Comparison of ENCODE assay signal across 22 cellular contexts in the genomic region with DNA sequence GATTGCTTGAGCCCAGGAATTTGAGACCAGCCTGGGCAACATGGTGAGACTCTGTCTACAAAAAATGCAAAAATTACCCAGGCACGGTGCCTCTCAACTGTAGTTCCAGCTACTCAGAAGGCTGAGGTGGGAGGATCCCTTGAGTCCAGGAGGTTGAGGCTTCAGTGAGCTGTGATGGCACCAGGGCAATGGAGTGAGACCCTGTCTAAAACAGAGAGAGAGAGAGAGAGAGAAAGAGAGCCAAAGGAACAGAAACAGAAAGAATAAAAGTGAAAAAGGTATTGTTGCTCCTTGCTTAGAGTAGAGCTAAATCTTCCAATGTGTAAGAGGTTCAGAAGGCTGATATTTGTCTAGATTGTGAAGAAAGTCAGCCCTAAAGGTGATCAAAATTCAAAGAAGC. TPM values are rescaled to one million over a fixed set of nuclear protein-coding genes. Genes with fewer than 3 reads are reported as not detected.
DNase-seq lines count a peak whose midpoint lies in the region; ATAC-seq and TF ChIP-seq lines count a peak whose summit lies in the region.
"Had no signal": no experiment of that assay in that cellular context is flagged by ENCODE, and none has a peak within 500 bp of the region (broad histone marks: within the 10 kb centered on the region; RNA-seq: fewer than 3 reads in every experiment).

No MANE protein-coding gene starts in this region.

- no peaks in the 10 kb centered on the region for H3K36me3 Mint-ChIP-seq in activated naive CD8-positive, alpha-beta T cell
- peaks cover 1% of the 10 kb centered on the region for H3K36me3 Mint-ChIP-seq in activated naive CD8-positive, alpha-beta T cell treated with anti-CD3 and anti-CD28 coated beads for 36 hours
- H3K36me3 Mint-ChIP-seq in GM23338 (ENCODE audit: low read depth) (no peaks in the 10 kb centered on the region), WTC11 (no peaks in the 10 kb centered on the region)
- no peaks in the 10 kb centered on the region for H3K36me3 Mint-ChIP-seq in stimulated activated naive B cell treated with anti-CD40 and anti-IgM and Interleukin-4, amounts not matched to agents 10 μg/mL and 1 μg/mL and 100 μg/mL, for 72 hours
- H3K36me3 Mint-ChIP-seq: T-cell had no signal

- H3K4me3 ChIP-seq in GM23338 = no peak overlapping the region
- no peak overlapping the region for H3K4me3 ChIP-seq in SJCRH30
- H3K4me3 ChIP-seq in MG63 = no peak overlapping the region
- no peak overlapping the region for H3K4me3 ChIP-seq in hepatocyte
- H3K4me3 ChIP-seq: GM23248, SK-N-MC had no signal

- POLR2A ChIA-PET in WTC11 (lab: Charles Lee) = no interaction called here

- H3K27ac ChIP-seq in GM23338 (ENCODE audit: low read depth) = no peak overlapping the region
- H3K27ac ChIP-seq in SJCRH30 = no peak overlapping the region
- H3K27ac ChIP-seq in hepatocyte = no peak overlapping the region
- H3K27ac ChIP-seq: GM23248, SK-N-MC had no signal

- 71% methylated on average over 1 of the region's 1 CpG for WGBS in hepatocyte (ENCODE audit: low lambda C conversion rate, missing lambda C conversion rate)

- no peaks in the 10 kb centered on the region for H3K27me3 Mint-ChIP-seq in activated naive CD8-positive, alpha-beta T cell
- H3K27me3 Mint-ChIP-seq in activated naive CD8-positive, alpha-beta T cell treated with anti-CD3 and anti-CD28 coated beads for 36 hours = no peaks in the 10 kb centered on the region
- H3K27me3 Mint-ChIP-seq in GM23338 (ENCODE audit: insufficient read depth, low read depth, poor library complexity) (peaks cover 4% of the 10 kb centered on the region), WTC11 (ENCODE audit: low read depth) (peaks cover 2% of the 10 kb centered on the region)
- H3K27me3 Mint-ChIP-seq in stimulated activated naive B cell treated with anti-CD40 and anti-IgM and Interleukin-4, amounts not matched to agents 10 μg/mL and 1 μg/mL and 100 μg/mL, for 72 hours = no peaks in the 10 kb centered on the region
- H3K27me3 Mint-ChIP-seq: T-cell had no signal

- H3K79me2 ChIP-seq in GM23338 (replicated peaks; ENCODE audit: insufficient read depth) (no peaks in the 10 kb centered on the region), hepatocyte (no peaks in the 10 kb centered on the region)

- H3K27me3 ChIP-seq in GM23338 (ENCODE audit: insufficient read depth) = no peaks in the 10 kb centered on the region
- H3K27me3 ChIP-seq in SJCRH30 = no peaks in the 10 kb centered on the region
- no peaks in the 10 kb centered on the region for H3K27me3 ChIP-seq in MG63
- H3K27me3 ChIP-seq in hepatocyte = peaks cover 17% of the 10 kb centered on the region

- ATAC-seq in GM23338 (no peak), WTC11 (no peak)
- peak; percentile 79 to 93 for ATAC-seq in stimulated activated naive B cell treated with anti-CD40 and anti-IgM and Interleukin-4, amounts not matched to agents 10 μg/mL and 1 μg/mL and 100 μg/mL, for 72 hours (replicated peaks)
- ATAC-seq: PC-3, T-cell had no signal

- H3K27ac Mint-ChIP-seq in activated naive CD8-positive, alpha-beta T cell = peak overlapping the region; percentile 10
- no peak overlapping the region for H3K27ac Mint-ChIP-seq in activated naive CD8-positive, alpha-beta T cell treated with anti-CD3 and anti-CD28 coated beads for 36 hours
- H3K27ac Mint-ChIP-seq in GM23338 = no peak overlapping the region
- H3K27ac Mint-ChIP-seq in WTC11 = no peak overlapping the region
- H3K27ac Mint-ChIP-seq in stimulated activated naive B cell treated with anti-CD40 and anti-IgM and Interleukin-4, amounts not matched to agents 10 μg/mL and 1 μg/mL and 100 μg/mL, for 72 hours = peak overlapping the region; percentile 89
- H3K27ac Mint-ChIP-seq: T-cell had no signal

- CTCF ChIA-PET in WTC11 (lab: Charles Lee) = no interaction called here

- H3K4me2 ChIP-seq in GM23338 = no peak overlapping the region
- no peak overlapping the region for H3K4me2 ChIP-seq in hepatocyte

- H2AFZ ChIP-seq in GM23338 (peak overlapping the region; percentile 49; the same call in 1 of the 2 replicates), hepatocyte (no peak overlapping the region)
- H2AFZ ChIP-seq: GM23248 had no signal

- H3F3A ChIP-seq in GM23338 (replicated peaks; ENCODE audit: low read depth) = no peaks in the 10 kb centered on the region

- no peak for TF ChIP-seq CTCF in GM23338 (conservative IDR thresholded peaks at IDR 0.05; ENCODE audit: low read depth in 2 of 2)
- no peak for TF ChIP-seq CTCF in WTC11 (IDR thresholded peaks at IDR 0.05)
- no peak for TF ChIP-seq CTCF in hepatocyte (IDR thresholded peaks at IDR 0.05; ENCODE audit: poor library complexity)

- no peaks in the 10 kb centered on the region for H3K36me3 ChIP-seq in GM23338 (ENCODE audit: insufficient read depth)
- H3K36me3 ChIP-seq in SJCRH30 = no peaks in the 10 kb centered on the region
- no peaks in the 10 kb centered on the region for H3K36me3 ChIP-seq in MG63
- H3K36me3 ChIP-seq in hepatocyte (replicated peaks; ENCODE audit: insufficient read depth, low read depth) = no peaks in the 10 kb centered on the region

- no peaks in the 10 kb centered on the region for H3K9me3 Mint-ChIP-seq in activated naive CD8-positive, alpha-beta T cell (ENCODE audit: low read depth)
- no peaks in the 10 kb centered on the region for H3K9me3 Mint-ChIP-seq in activated naive CD8-positive, alpha-beta T cell treated with anti-CD3 and anti-CD28 coated beads for 36 hours
- H3K9me3 Mint-ChIP-seq in GM23338 (no peaks in the 10 kb centered on the region), WTC11 (no peaks in the 10 kb centered on the region)
- H3K9me3 Mint-ChIP-seq in stimulated activated naive B cell treated with anti-CD40 and anti-IgM and Interleukin-4, amounts not matched to agents 10 μg/mL and 1 μg/mL and 100 μg/mL, for 72 hours = peaks cover 0 to 3% of the 10 kb centered on the region in 2 donors
- H3K9me3 Mint-ChIP-seq: T-cell had no signal

- H3K4me1 ChIP-seq in GM23338 (ENCODE audit: insufficient read depth) (peaks cover 59% of the 10 kb centered on the region), SJCRH30 (no peaks in the 10 kb centered on the region), hepatocyte (ENCODE audit: insufficient read depth) (no peaks in the 10 kb centered on the region)

- H4K20me1 ChIP-seq in GM23338 (replicated peaks; ENCODE audit: insufficient read depth) (no peaks in the 10 kb centered on the region), hepatocyte (ENCODE audit: insufficient read depth, poor library complexity, severe bottlenecking) (no peaks in the 10 kb centered on the region)

- H3K9me3 ChIP-seq in SJCRH30 (replicated peaks) (no peaks in the 10 kb centered on the region), MG63 (no peaks in the 10 kb centered on the region), hepatocyte (ENCODE audit: low read depth) (no peaks in the 10 kb centered on the region)

- no peak overlapping the region for H3K4me3 Mint-ChIP-seq in activated naive CD8-positive, alpha-beta T cell
- H3K4me3 Mint-ChIP-seq in activated naive CD8-positive, alpha-beta T cell treated with anti-CD3 and anti-CD28 coated beads for 36 hours = no peak overlapping the region
- H3K4me3 Mint-ChIP-seq in GM23338 (no peak overlapping the region), WTC11 (no peak overlapping the region)
- H3K4me3 Mint-ChIP-seq in stimulated activated naive B cell treated with anti-CD40 and anti-IgM and Interleukin-4, amounts not matched to agents 10 μg/mL and 1 μg/mL and 100 μg/mL, for 72 hours = peak overlapping the region; percentile 31 to 63
- H3K4me3 Mint-ChIP-seq: T-cell had no signal

- H3K9me2 ChIP-seq in GM23338 (ENCODE audit: insufficient read depth) (no peaks in the 10 kb centered on the region; the same call in 1 of the 2 replicates), hepatocyte (replicated peaks; ENCODE audit: insufficient read depth) (no peaks in the 10 kb centered on the region)

- DNase-seq in activated naive CD8-positive, alpha-beta T cell treated with anti-CD3 and anti-CD28 coated beads for 36 hours = no peak
- DNase-seq in GM23338 (ENCODE audit: low spot score) (no peak), WTC11 (ENCODE audit: low spot score) (no peak), SJCRH30 (no peak), MG63 (no peak), hepatocyte (ENCODE audit: low spot score) (no peak)
- no peak for DNase-seq in stimulated activated naive B cell treated with anti-CD40 and anti-IgM and Interleukin-4, amounts not matched to agents 10 μg/mL and 1 μg/mL and 100 μg/mL, for 72 hours
- DNase-seq: 8988T; C1 segment of cervical spinal cord; DMS 273 treated with DMSO at 0.1 percent for 48 hours; EL; GM23248; IMR-90; Kasumi-1; NCI-H1436; NCI-H2029 treated with DMSO at 0.1 percent for 48 hours; NCI-H510A; NK-92 treated with Interleukin-12 subunit alpha and Interleukin-12 subunit beta, amount 100 ng/mL, for 24 hours; PC-3; T-cell had no signal

- H3K4me1 Mint-ChIP-seq in activated naive CD8-positive, alpha-beta T cell (ENCODE audit: low read depth) = peaks cover 39% of the 10 kb centered on the region
- H3K4me1 Mint-ChIP-seq in activated naive CD8-positive, alpha-beta T cell treated with anti-CD3 and anti-CD28 coated beads for 36 hours = peaks cover 31% of the 10 kb centered on the region
- H3K4me1 Mint-ChIP-seq in GM23338 (peaks cover 40% of the 10 kb centered on the region), WTC11 (peaks cover 61% of the 10 kb centered on the region)
- peaks cover 32 to 60% of the 10 kb centered on the region in 2 donors for H3K4me1 Mint-ChIP-seq in stimulated activated naive B cell treated with anti-CD40 and anti-IgM and Interleukin-4, amounts not matched to agents 10 μg/mL and 1 μg/mL and 100 μg/mL, for 72 hours

TF ChIP-seq in GM23338, 12 proteins besides CTCF, POLR2A, EP300 and RAD21 (continues in another document):
- no peak for TF ChIP-seq JUNB (IDR thresholded peaks at IDR 0.05; ENCODE audit: unreplicated experiment)
- TF ChIP-seq NANOG (IDR thresholded peaks at IDR 0.05; ENCODE audit: borderline replicate concordance) = no peak

TF ChIP-seq in WTC11, 78 proteins besides CTCF, POLR2A, EP300 and RAD21:
- TF ChIP-seq ZNF121 (CRISPR knock-in tag; IDR thresholded peaks at IDR 0.05) = peak; percentile 23; the same call in 1 of the 2 replicates
- no peak for TF ChIP-seq OVOL2 (CRISPR knock-in tag; IDR thresholded peaks at IDR 0.05; ENCODE audit: borderline replicate concordance)

RNA-seq across cellular contexts. Expression of gene ETS1, which starts 8.9 kb away (rescaled TPM):
- total RNA-seq in activated naive CD8-positive, alpha-beta T cell treated with anti-CD3 and anti-CD28 coated beads for 36 hours = 100 to 1,000 TPM; 426 to 430 TPM
- total RNA-seq in GM23338 (2014; rRNA removed; shearing (Covaris generic)) = 49.0 and 52.6 TPM in 2 replicates
- polyA plus RNA-seq in GM23338 (2016; fragmentation: Nextera tagmentation; extraction: Ambion mirVana) = 25.2 and 25.6 TPM in 2 replicates
- total RNA-seq in WTC11 (2021) = 25.3 to 33.1 TPM (median 27.2 TPM) in 3 replicates
- total RNA-seq in SJCRH30 (2014; rRNA removed; shearing (Covaris generic)) = 32.8 and 43.9 TPM in 2 replicates
- 69.8 and 70.5 TPM in 2 replicates for total RNA-seq in MG63 (2014; rRNA removed; shearing (Covaris generic); ENCODE audit: low replicate concordance)
- total RNA-seq in hepatocyte = 19.7 and 21.8 TPM in 2 replicates
- 6.6 and 6.7 TPM in 2 replicates for polyA plus RNA-seq in hepatocyte

Comparison
In these comparisons a context has a peak if more than half of its experiments do, and no peak if none do; other contexts are left out.
1. H3K27ac Mint-ChIP-seq: peak in activated naive CD8-positive, alpha-beta T cell (single experiment) and stimulated activated naive B cell treated with anti-CD40 and anti-IgM and Interleukin-4, amounts not matched to agents 10 μg/mL and 1 μg/mL and 100 μg/mL, for 72 hours (single experiment); none in activated naive CD8-positive, alpha-beta T cell treated with anti-CD3 and anti-CD28 coated beads for 36 hours (single experiment), GM23338 (single experiment) and WTC11 (single experiment).
2. H3K4me3 Mint-ChIP-seq: peak in stimulated activated naive B cell treated with anti-CD40 and anti-IgM and Interleukin-4, amounts not matched to agents 10 μg/mL and 1 μg/mL and 100 μg/mL, for 72 hours (2 of 2); none in activated naive CD8-positive, alpha-beta T cell (single experiment), activated naive CD8-positive, alpha-beta T cell treated with anti-CD3 and anti-CD28 coated beads for 36 hours (single experiment), GM23338 (single experiment) and WTC11 (single experiment).
3. ATAC-seq: peak in stimulated activated naive B cell treated with anti-CD40 and anti-IgM and Interleukin-4, amounts not matched to agents 10 μg/mL and 1 μg/mL and 100 μg/mL, for 72 hours (2 of 2); none in GM23338 (single experiment) and WTC11 (single experiment).